Comparison of ENCODE assay signal across 16 cellular contexts in the genomic region with DNA sequence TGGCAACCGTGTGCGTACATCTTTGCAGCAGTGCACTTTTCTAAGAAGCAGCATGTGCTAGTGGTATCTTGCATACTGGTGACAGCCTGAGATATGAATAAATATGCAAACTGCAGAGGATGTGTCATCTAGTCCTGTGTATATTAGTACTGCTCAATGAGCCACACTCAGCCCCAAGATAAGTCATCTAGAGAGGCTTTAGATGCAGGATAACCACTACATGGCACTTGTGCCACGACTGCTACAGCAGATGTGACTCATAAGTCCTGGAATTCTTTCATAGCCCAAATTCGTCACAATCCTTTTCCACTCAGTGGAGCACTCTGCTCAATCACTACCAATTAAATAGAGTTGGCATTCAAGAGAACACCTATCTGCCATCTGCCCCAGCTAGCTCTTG.
DNase-seq lines count a peak whose midpoint lies in the region; ATAC-seq, FAIRE-seq and TF ChIP-seq lines count a peak whose summit lies in the region.
"Had no signal": no experiment of that assay in that cellular context is flagged by ENCODE, and none has a peak within 500 bp of the region (broad histone marks: within the 10 kb centered on the region; RNA-seq: fewer than 3 reads in every experiment).

No MANE protein-coding gene starts in this region.

- no peak overlapping the region for H3K27ac Mint-ChIP-seq in astrocyte (ENCODE audit: unreplicated experiment)
- H3K27ac Mint-ChIP-seq: activated B cell treated with CpG ODN at 0.5 μM for 24 hours had no signal

- H4K8ac ChIP-seq in mesenchymal stem cell (ENCODE audit: low read length): no peak overlapping the region

- FAIRE-seq in H54 (lab: Jason Lieb, UNC) (no peak), astrocyte (lab: Jason Lieb, UNC) (peak; percentile 97)

- H4K20me1 ChIP-seq in astrocyte (ENCODE audit: insufficient read depth, low read length): no peaks in the 10 kb centered on the region

- no peak for ATAC-seq in left lobe of liver
- no peak for ATAC-seq in HG03378 (IDR thresholded peaks at IDR 0.05; ENCODE audit: unreplicated experiment)

- peak overlapping the region; percentile 34 for H3K4me2 ChIP-seq in astrocyte (ENCODE audit: low read length)
- no peak overlapping the region for H3K4me2 ChIP-seq in mesenchymal stem cell (ENCODE audit: low read length, poor library complexity, severe bottlenecking)

- H2BK15ac ChIP-seq in mesenchymal stem cell (ENCODE audit: low read depth, poor library complexity, severe bottlenecking): no peak overlapping the region

- H2AFZ ChIP-seq in astrocyte (ENCODE audit: low read depth, low read length) (no peak overlapping the region), mesenchymal stem cell (ENCODE audit: low read depth, low read length) (no peak overlapping the region)

- peak; percentile 33 for DNase-seq in A673 (ENCODE audit: low spot score)
- peak; percentile 38 for DNase-seq in H54 (ENCODE audit: insufficient read length, low spot score)
- peak; percentile 90 for DNase-seq in astrocyte (ENCODE audit: low read depth)
- DNase-seq in mesenchymal stem cell: peak; percentile 68
- DNase-seq in testis: no peak
- DNase-seq in effector CD4-positive, alpha-beta T cell: no peak
- DNase-seq in left lobe of liver (ENCODE audit: low spot score): no peak
- DNase-seq: activated B cell treated with CpG ODN at 0.5 μM for 24 hours, BE2C, esophagus squamous epithelium, GF-D8, kidney glomerular epithelial cell, NCI-H1092 treated with DMSO at 0.1 percent for 48 hours, NCI-H748 treated with DMSO at 0.1 percent for 48 hours had no signal

- no peak overlapping the region for H2AK5ac ChIP-seq in mesenchymal stem cell (ENCODE audit: low read length, severe bottlenecking)

- H3K9ac ChIP-seq in astrocyte (ENCODE audit: low read length) (no peak overlapping the region), mesenchymal stem cell (ENCODE audit: low read length) (peak overlapping the region; percentile 44)

- no peak overlapping the region for H2BK120ac ChIP-seq in mesenchymal stem cell (ENCODE audit: low read depth, low read length)

- H3K79me1 ChIP-seq in mesenchymal stem cell (replicated peaks; ENCODE audit: low read length, poor library complexity, severe bottlenecking): no peaks in the 10 kb centered on the region

- TF ChIP-seq CTCF in A673 (conservative IDR thresholded peaks at IDR 0.05; ENCODE audit: low read depth, low read length): no peak
- no peak for TF ChIP-seq CTCF in astrocyte (IDR thresholded peaks at IDR 0.05; ENCODE audit: insufficient read depth, low read depth, low read length)
- TF ChIP-seq CTCF in testis (IDR thresholded peaks at IDR 0.05): no peak

- no peak overlapping the region for H3K4me3 ChIP-seq in A673 (ENCODE audit: low read depth, low read length, poor library complexity, severe bottlenecking)
- H3K4me3 ChIP-seq in astrocyte (ENCODE audit: insufficient read depth, low read depth, low read length): no peak overlapping the region
- no peak overlapping the region for H3K4me3 ChIP-seq in mesenchymal stem cell (ENCODE audit: insufficient read depth in 1 of 2, low read depth in 1 of 2, low read length in 2 of 2)
- H3K4me3 ChIP-seq in testis: no peak overlapping the region
- H3K4me3 ChIP-seq: esophagus squamous epithelium, vagina had no signal

- CTCF ChIA-PET in A673 (lab: Charles Lee): no interaction called here

- no peak overlapping the region for H3K18ac ChIP-seq in mesenchymal stem cell (ENCODE audit: low read depth in 1 of 2, low read length in 2 of 2)

- H2BK12ac ChIP-seq in mesenchymal stem cell (ENCODE audit: low read length in 2 of 2): no peak overlapping the region

- no peaks in the 10 kb centered on the region for H3K4me1 ChIP-seq in A673 (ENCODE audit: insufficient read depth, low read length, poor library complexity, severe bottlenecking)
- peaks cover 14% of the 10 kb centered on the region for H3K4me1 ChIP-seq in astrocyte (ENCODE audit: insufficient read depth, low read length)
- H3K4me1 ChIP-seq in mesenchymal stem cell (ENCODE audit: control insufficient read depth, insufficient read depth, low read depth, low read length): no peaks in the 10 kb centered on the region
- no peaks in the 10 kb centered on the region for H3K4me1 ChIP-seq in testis
- H3K4me1 ChIP-seq: BE2C, esophagus squamous epithelium had no signal

- H3K9me3 Mint-ChIP-seq in astrocyte (ENCODE audit: unreplicated experiment): peaks cover 2% of the 10 kb centered on the region
- H3K9me3 Mint-ChIP-seq: activated B cell treated with CpG ODN at 0.5 μM for 24 hours had no signal

- H3K4me1 Mint-ChIP-seq in astrocyte (ENCODE audit: low read depth, unreplicated experiment): peaks cover 16% of the 10 kb centered on the region
- H3K4me1 Mint-ChIP-seq: activated B cell treated with CpG ODN at 0.5 μM for 24 hours had no signal

- H3K4ac ChIP-seq in mesenchymal stem cell (ENCODE audit: low read depth in 1 of 2, low read length in 2 of 2): no peak overlapping the region

- intact Hi-C loops in A673 (cut with micrococcal nuclease; ENCODE audit: unreplicated experiment) (no loop called here), testis (cut with DNase I; ENCODE audit: low total_unique reads) (no loop called here)

- no peak overlapping the region for H4K91ac ChIP-seq in mesenchymal stem cell (ENCODE audit: low read length)

- H3K23ac ChIP-seq in mesenchymal stem cell (ENCODE audit: low read length in 2 of 2): no peak overlapping the region

- POLR2A ChIA-PET in A673 (lab: Charles Lee; ENCODE audit: low non-redundant PET): no interaction called here

- no TSS peak for BruUV-seq in A673 (replicated peaks; lab: Mats Ljungman, UMichigan)

- no peaks in the 10 kb centered on the region for H3K9me3 ChIP-seq in A673 (ENCODE audit: low read depth, low read length, poor library complexity, severe bottlenecking)
- H3K9me3 ChIP-seq in astrocyte (ENCODE audit: insufficient read depth, low read depth, low read length): no peaks in the 10 kb centered on the region
- H3K9me3 ChIP-seq in mesenchymal stem cell (ENCODE audit: control insufficient read depth, low read length): no peaks in the 10 kb centered on the region
- no peaks in the 10 kb centered on the region for H3K9me3 ChIP-seq in testis
- H3K9me3 ChIP-seq: BE2C, esophagus squamous epithelium, vagina had no signal

- H3K27me3 Mint-ChIP-seq in astrocyte (ENCODE audit: low read depth, unreplicated experiment): peaks cover 11% of the 10 kb centered on the region

- H3K4me3 Mint-ChIP-seq in astrocyte (ENCODE audit: unreplicated experiment): no peak overlapping the region
- H3K4me3 Mint-ChIP-seq: activated B cell treated with CpG ODN at 0.5 μM for 24 hours had no signal

- WGBS in mesenchymal stem cell: 40% methylated on average over 4 of the region's 4 CpGs
- 75 to 84% methylated on average over 4 of the region's 4 CpGs for WGBS in testis, 2 donors

- no peak overlapping the region for H3K27ac ChIP-seq in A673 (ENCODE audit: low read depth, low read length, poor library complexity, severe bottlenecking)
- H3K27ac ChIP-seq in astrocyte (ENCODE audit: low read depth, low read length): no peak overlapping the region
- H3K27ac ChIP-seq in mesenchymal stem cell (ENCODE audit: low read length, poor library complexity, severe bottlenecking): no peak overlapping the region
- no peak overlapping the region for H3K27ac ChIP-seq in testis
- H3K27ac ChIP-seq: vagina had no signal

- no peaks in the 10 kb centered on the region for H3K79me2 ChIP-seq in astrocyte (ENCODE audit: insufficient read depth, low read length)

- H3K36me3 Mint-ChIP-seq in astrocyte (ENCODE audit: low read depth, unreplicated experiment): no peaks in the 10 kb centered on the region

- no peak overlapping the region for H2BK5ac ChIP-seq in mesenchymal stem cell (ENCODE audit: low read depth, low read length, poor library complexity, severe bottlenecking)

- no peak overlapping the region for H3K14ac ChIP-seq in mesenchymal stem cell (ENCODE audit: low read length in 2 of 2)

- no peaks in the 10 kb centered on the region for H3K36me3 ChIP-seq in A673 (ENCODE audit: insufficient read depth, low read length, poor library complexity, severe bottlenecking)
- no peaks in the 10 kb centered on the region for H3K36me3 ChIP-seq in astrocyte (ENCODE audit: insufficient read depth, low read length)
- H3K36me3 ChIP-seq in mesenchymal stem cell (ENCODE audit: control insufficient read depth in 1 of 2, insufficient read depth in 2 of 2, low read depth in 1 of 2, low read length in 2 of 2): no peaks in the 10 kb centered on the region
- no peaks in the 10 kb centered on the region for H3K36me3 ChIP-seq in testis (ENCODE audit: low read depth, missing control alignments)
- H3K36me3 ChIP-seq: BE2C, esophagus squamous epithelium, vagina had no signal

- TF ChIP-seq POLR2A in H54 (IDR thresholded peaks at IDR 0.05; ENCODE audit: low read depth, low read length) (no peak), testis (IDR thresholded peaks at IDR 0.05) (no peak)

- H3K27me3 ChIP-seq in A673 (replicated peaks; ENCODE audit: insufficient read depth, low read depth, low read length, poor library complexity) (no peaks in the 10 kb centered on the region), astrocyte (ENCODE audit: insufficient read depth, low read length) (no peaks in the 10 kb centered on the region), mesenchymal stem cell (ENCODE audit: control insufficient read depth in 1 of 2, insufficient read depth in 1 of 2, low read length in 2 of 2) (peaks cover 0 to 4% of the 10 kb centered on the region in 2 experiments), testis (no peaks in the 10 kb centered on the region)
- H3K27me3 ChIP-seq: BE2C, esophagus squamous epithelium, vagina had no signal

Comparison
In these comparisons a context has a peak if more than half of its experiments do, and no peak if none do; other contexts are left out.
1. DNase-seq: peak in A673 (single experiment), H54 (single experiment), astrocyte (single experiment) and mesenchymal stem cell (single experiment); none in testis (single experiment), effector CD4-positive, alpha-beta T cell (single experiment) and left lobe of liver (single experiment).